In the genomic region with DNA sequence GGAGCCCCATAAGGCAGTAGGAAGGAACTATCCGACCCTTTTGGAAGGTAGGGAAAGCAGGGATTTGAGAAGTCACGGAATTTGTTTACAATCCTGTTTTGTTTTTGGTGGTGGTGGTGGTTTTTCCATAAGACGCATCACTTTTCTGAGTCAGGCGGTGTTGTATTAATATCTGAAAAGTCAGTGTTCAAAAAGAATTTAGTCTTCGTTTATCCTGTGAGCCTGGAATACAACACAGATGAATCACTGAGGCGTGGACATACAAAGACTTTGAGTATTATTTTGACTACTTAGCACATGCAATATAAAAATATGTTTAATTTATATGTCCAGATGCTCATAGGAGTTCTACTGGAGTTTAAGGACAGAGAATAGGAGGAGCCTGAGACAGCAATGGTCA, we compare ENCODE assay signal across 1 cellular context.
TF ChIP-seq lines count a peak whose summit lies in the region.

No MANE protein-coding gene starts in this region.

TF ChIP-seq in endothelial cell of umbilical vein, 7 proteins besides CTCF, POLR2A, EP300 and RAD21:
- TF ChIP-seq JUN (IDR thresholded peaks at IDR 0.05; ENCODE audit: borderline replicate concordance, insufficient read depth, insufficient read length, low read depth), result no peak
- TF ChIP-seq MYC (IDR thresholded peaks at IDR 0.05; ENCODE audit: low read depth, low read length), result no peak
- no peak for TF ChIP-seq POLR2AphosphoS5 (IDR thresholded peaks at IDR 0.05; ENCODE audit: insufficient read depth, low read depth, low read length)
- no peak for TF ChIP-seq GATA2 (IDR thresholded peaks at IDR 0.05; ENCODE audit: insufficient read depth, insufficient read length, low read depth, low read length)
- TF ChIP-seq EZH2 (IDR thresholded peaks at IDR 0.05; ENCODE audit: borderline replicate concordance, low read depth, low read length, severe bottlenecking), result no peak
- TF ChIP-seq, protein P1, sequence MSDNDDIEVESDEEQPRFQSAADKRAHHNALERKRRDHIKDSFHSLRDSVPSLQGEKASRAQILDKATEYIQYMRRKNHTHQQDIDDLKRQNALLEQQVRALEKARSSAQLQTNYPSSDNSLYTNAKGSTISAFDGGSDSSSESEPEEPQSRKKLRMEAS (IDR thresholded peaks at IDR 0.05; ENCODE audit: insufficient read depth, insufficient read length), result no peak
- no peak for TF ChIP-seq FOS (IDR thresholded peaks at IDR 0.05; ENCODE audit: borderline replicate concordance, insufficient read depth, low read length)
